ENCODE assay signal across 10 cellular contexts in the genomic region with DNA sequence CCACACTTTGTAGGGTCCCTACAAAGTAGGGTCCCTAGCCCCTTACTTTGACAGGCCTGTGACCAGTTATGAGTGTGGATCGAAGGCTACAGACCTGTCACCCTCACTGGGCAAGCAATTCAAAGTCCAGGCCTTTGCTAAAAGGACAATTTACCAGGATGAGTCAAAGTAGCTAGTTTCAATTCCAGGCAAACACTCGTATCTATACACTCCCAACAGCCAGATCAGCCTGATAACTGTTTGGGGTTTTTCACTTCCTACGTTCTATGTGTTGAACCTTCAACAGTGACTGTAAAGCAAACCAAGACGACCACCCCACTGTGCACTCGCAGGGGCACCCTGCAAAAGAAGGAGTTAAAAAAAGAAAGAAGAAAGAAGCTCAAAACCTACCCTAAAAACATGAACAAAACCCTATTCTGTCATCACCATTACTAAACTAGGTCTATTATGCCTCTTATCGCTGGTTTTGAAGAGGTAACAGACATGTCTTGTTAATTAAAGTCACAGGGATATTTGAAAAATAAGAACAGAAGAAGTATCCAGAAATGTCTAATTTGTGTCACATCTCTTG. TPM values are rescaled to one million over a fixed set of nuclear protein-coding genes. Genes with fewer than 3 reads are reported as not detected.
DNase-seq lines count a peak whose midpoint lies in the region; ATAC-seq and TF ChIP-seq lines count a peak whose summit lies in the region.
"Had no signal": no experiment of that assay in that cellular context is flagged by ENCODE, and none has a peak within 500 bp of the region (broad histone marks: within the 10 kb centered on the region; RNA-seq: fewer than 3 reads in every experiment).

No MANE protein-coding gene starts in this region.

- WGBS in transverse colon (ENCODE audit: low coverage in 1 of 2), 2 donors = 76 to 90% methylated on average over 2 to 6 of the region's 6 CpGs

- intact Hi-C loops in natural killer cell (cut with micrococcal nuclease) = loop anchor here (2.0 kb wide), 2 partner anchors 15 to 55 kb away; no protein-coding TSS in a partner anchor
- intact Hi-C loops in transverse colon (cut with DNase I; ENCODE audit: low total_unique reads) = loop anchor here (10.0 kb wide), 1 partner anchor 81 kb away; no protein-coding TSS in a partner anchor

- peaks cover 0 to 3% (median 0%) of the 10 kb centered on the region in 7 donors for H3K9me3 Mint-ChIP-seq in CD4-positive, CD25-positive, alpha-beta regulatory T cell
- H3K9me3 Mint-ChIP-seq in IgD-negative memory B cell (no peaks in the 10 kb centered on the region), brain (no peaks in the 10 kb centered on the region), natural killer cell (no peaks in the 10 kb centered on the region)

- H3K4me3 Mint-ChIP-seq in CD4-positive, CD25-positive, alpha-beta regulatory T cell = peak overlapping the region in 3 of 4 donors; percentile 36 to 84 (median 58)
- H3K4me3 Mint-ChIP-seq in IgD-negative memory B cell = peak overlapping the region; percentile 8 to 99 (median 72)
- peak overlapping the region; percentile 96 to 99 (median 98) for H3K4me3 Mint-ChIP-seq in brain
- H3K4me3 Mint-ChIP-seq in natural killer cell = peak overlapping the region; percentile 74

- TF ChIP-seq EP300 in transverse colon (IDR thresholded peaks at IDR 0.05; ENCODE audit: low read depth) = no peak

- no peaks in the 10 kb centered on the region for H3K36me3 Mint-ChIP-seq in CD4-positive, CD25-positive, alpha-beta regulatory T cell
- H3K36me3 Mint-ChIP-seq in IgD-negative memory B cell (no peaks in the 10 kb centered on the region), brain (no peaks in the 10 kb centered on the region), natural killer cell (peaks cover 6% of the 10 kb centered on the region)

- H3K4me1 ChIP-seq in CD4-positive, CD25-positive, alpha-beta regulatory T cell (ENCODE audit: control insufficient read depth, insufficient read depth, low read length, poor library complexity, severe bottlenecking) = peaks cover 23% of the 10 kb centered on the region
- peaks cover 3 to 35% (median 32%) of the 10 kb centered on the region in 4 donors for H3K4me1 ChIP-seq in transverse colon

- H3K27ac ChIP-seq in CD4-positive, CD25-positive, alpha-beta regulatory T cell (ENCODE audit: insufficient read depth, low read length, poor library complexity, severe bottlenecking) = no peak overlapping the region
- no peak overlapping the region for H3K27ac ChIP-seq in transverse colon

- H3K27me3 ChIP-seq in CD4-positive, CD25-positive, alpha-beta regulatory T cell (ENCODE audit: control insufficient read depth, insufficient read depth, low read length) = peaks cover 23% of the 10 kb centered on the region
- no peaks in the 10 kb centered on the region for H3K27me3 ChIP-seq in transverse colon
- H3K27me3 ChIP-seq: gastroesophageal sphincter had no signal

- DNase-seq in CD4-positive, CD25-positive, alpha-beta regulatory T cell = no peak
- no peak for DNase-seq in natural killer cell
- no peak for DNase-seq in mesenteric fat pad (ENCODE audit: low spot score)
- DNase-seq in transverse colon = no peak
- no peak for DNase-seq in HPDE6-E6E7 (ENCODE audit: extremely low spot score)
- no peak for DNase-seq in NCI-H2196 (lab: John Stamatoyannopoulos, UW; ENCODE audit: unreplicated experiment)
- DNase-seq: posterior cingulate gyrus had no signal

- H3K4me1 Mint-ChIP-seq in CD4-positive, CD25-positive, alpha-beta regulatory T cell = peaks cover 5 to 34% (median 19%) of the 10 kb centered on the region in 4 donors
- H3K4me1 Mint-ChIP-seq in IgD-negative memory B cell = peaks cover 30 to 42% (median 38%) of the 10 kb centered on the region in 3 donors
- H3K4me1 Mint-ChIP-seq in brain = peaks cover 39% of the 10 kb centered on the region
- H3K4me1 Mint-ChIP-seq in natural killer cell = peaks cover 58 to 80% of the 10 kb centered on the region in 2 donors

- in situ Hi-C loops in transverse colon (cut with MboI; ENCODE audit: low pct_ligation_motif_present in 1 of 4, low pct_unique_long_range_greater_than_20kb in 1 of 4, low sequenced_read_pairs in 3 of 4) = no loop called here

- H3K27ac Mint-ChIP-seq in CD4-positive, CD25-positive, alpha-beta regulatory T cell = no peak overlapping the region
- H3K27ac Mint-ChIP-seq in IgD-negative memory B cell (peak overlapping the region in 1 of 3 donors; percentile 80), brain (peak overlapping the region in 4 of 5 experiments; percentile 24 to 97 (median 73)), natural killer cell (peak overlapping the region; percentile 78 to 90)

- peaks cover 41% of the 10 kb centered on the region for H3K27me3 Mint-ChIP-seq in CD4-positive, CD25-positive, alpha-beta regulatory T cell
- H3K27me3 Mint-ChIP-seq in IgD-negative memory B cell = peaks cover 1% of the 10 kb centered on the region
- peaks cover 28% of the 10 kb centered on the region for H3K27me3 Mint-ChIP-seq in brain
- no peaks in the 10 kb centered on the region for H3K27me3 Mint-ChIP-seq in natural killer cell (ENCODE audit: low read depth in 2 of 2)

- no peaks in the 10 kb centered on the region for H3K9me3 ChIP-seq in CD4-positive, CD25-positive, alpha-beta regulatory T cell (ENCODE audit: control insufficient read depth in 2 of 2, low read length in 2 of 2)
- H3K9me3 ChIP-seq in transverse colon = no peaks in the 10 kb centered on the region
- H3K9me3 ChIP-seq: gastroesophageal sphincter had no signal

- no peak overlapping the region for H3K4me3 ChIP-seq in CD4-positive, CD25-positive, alpha-beta regulatory T cell (ENCODE audit: low read depth, low read length)
- H3K4me3 ChIP-seq in transverse colon = peak overlapping the region in 1 of 4 donors; percentile 95

- no peak for TF ChIP-seq POLR2A in transverse colon (IDR thresholded peaks at IDR 0.05)

- no peak for TF ChIP-seq CTCF in brain (conservative IDR thresholded peaks at IDR 0.05)
- TF ChIP-seq CTCF in natural killer cell (IDR thresholded peaks at IDR 0.05) = no peak
- no peak for TF ChIP-seq CTCF in transverse colon (IDR thresholded peaks at IDR 0.05)

- no peaks in the 10 kb centered on the region for H3K36me3 ChIP-seq in CD4-positive, CD25-positive, alpha-beta regulatory T cell (ENCODE audit: control insufficient read depth, insufficient read depth, low read length)
- no peaks in the 10 kb centered on the region for H3K36me3 ChIP-seq in transverse colon

- no peak for ATAC-seq in CD4-positive, CD25-positive, alpha-beta regulatory T cell (ENCODE audit: low read depth in 2 of 2)
- ATAC-seq in natural killer cell = no peak
- ATAC-seq: gastroesophageal sphincter had no signal

RNA-seq across cellular contexts. Expression of a gene that starts 3.2 kb away (rescaled TPM):
- 1.8 TPM for total RNA-seq in CD4-positive, CD25-positive, alpha-beta regulatory T cell
- under 1 TPM; 0.06 to 0.37 (median 0.13) TPM for polyA plus RNA-seq in CD4-positive, CD25-positive, alpha-beta regulatory T cell
- polyA plus RNA-seq in IgD-negative memory B cell = 10.9 TPM
- polyA plus RNA-seq in brain (ENCODE audit: insufficient read depth, low read depth, low replicate concordance) = 5.4 TPM
- total RNA-seq in natural killer cell = 10 to 100 TPM; 59.7 to 74.5 (median 71.2) TPM
- 25.9 TPM for total RNA-seq in mesenteric fat pad
- 10 to 100 TPM in 3 of 4 donors, 1 to 10 TPM in 1; 8.4 to 36.7 (median 19.9) TPM for total RNA-seq in transverse colon

Comparison
In these comparisons a context has a peak if more than half of its experiments do, and no peak if none do; other contexts are left out.
1. H3K27ac Mint-ChIP-seq: peak in brain (4 of 5) and natural killer cell (2 of 2); none in CD4-positive, CD25-positive, alpha-beta regulatory T cell (0 of 3).
2. Peak in every context shown above with its lines, with median percentiles within 50 percentile points of each other: H3K4me3 Mint-ChIP-seq.